In the genomic region with DNA sequence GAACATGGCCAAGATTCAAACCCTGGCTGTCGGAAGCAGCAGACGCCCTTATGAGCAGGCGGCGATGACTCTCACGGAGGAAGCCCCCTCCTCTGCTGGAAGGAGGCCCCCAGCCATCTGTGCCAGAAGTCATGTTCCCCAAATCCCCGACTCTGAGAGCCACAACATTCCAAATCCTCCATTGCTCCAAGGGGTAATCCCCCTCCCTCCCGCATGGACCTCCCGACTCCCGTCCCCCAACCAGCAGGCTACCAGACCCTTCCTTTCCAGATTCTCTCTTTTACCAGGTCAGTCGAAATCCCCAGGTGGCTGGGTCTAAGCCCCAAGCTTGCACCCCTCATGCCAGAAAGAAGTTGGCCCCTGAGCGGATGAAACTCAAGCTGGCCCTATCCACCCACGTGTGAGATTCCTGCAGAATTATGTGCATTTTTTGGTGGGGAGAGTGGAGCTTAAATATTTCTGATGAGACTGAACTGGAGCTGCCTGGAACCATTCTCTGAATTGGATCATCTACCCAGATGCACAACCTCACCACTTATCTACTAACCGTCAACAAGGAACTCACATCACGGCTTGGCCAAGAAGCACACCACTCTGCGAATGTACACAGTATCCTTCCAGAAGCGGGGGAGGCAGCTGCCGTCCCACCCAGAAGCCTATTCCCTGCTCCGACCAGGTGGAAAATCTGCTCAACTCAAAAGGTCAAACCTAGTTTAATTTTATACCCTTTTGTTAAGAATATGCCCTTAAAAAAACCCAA, we compare ENCODE assay signal across 26 cellular contexts.
DNase-seq lines count a peak whose midpoint lies in the region; ATAC-seq and TF ChIP-seq lines count a peak whose summit lies in the region.
"Had no signal": no experiment of that assay in that cellular context is flagged by ENCODE, and none has a peak within 500 bp of the region (broad histone marks: within the 10 kb centered on the region; RNA-seq: fewer than 3 reads in every experiment).

No MANE protein-coding gene starts in this region.

- peak overlapping the region; percentile 94 for H2AK5ac ChIP-seq in neuronal stem cell (ENCODE audit: low read depth, low read length)

- no peak overlapping the region for H2BK5ac ChIP-seq in neuronal stem cell (ENCODE audit: low read length)

- H4K8ac ChIP-seq in neuronal stem cell (ENCODE audit: low read depth, low read length), result no peak overlapping the region

- H3K27me3 Mint-ChIP-seq in chondrocyte (ENCODE audit: low read depth), result no peaks in the 10 kb centered on the region
- no peaks in the 10 kb centered on the region for H3K27me3 Mint-ChIP-seq in CD4-positive, alpha-beta memory T cell
- H3K27me3 Mint-ChIP-seq in activated naive CD4-positive, alpha-beta T cell treated with anti-CD3 and anti-CD28 coated beads, Interleukin-2, amount 10 ng/mL, durations not matched to agents 7 days and 5 days, result peaks cover 3% of the 10 kb centered on the region
- H3K27me3 Mint-ChIP-seq: activated naive CD8-positive, alpha-beta T cell treated with anti-CD3 and anti-CD28 coated beads, Interleukin-2, amount 10 ng/mL, durations not matched to agents 7 days and 5 days had no signal

- H3K79me1 ChIP-seq in neuronal stem cell (ENCODE audit: low read depth, low read length), result no peaks in the 10 kb centered on the region

- H3K9ac ChIP-seq in neuronal stem cell (ENCODE audit: low read depth, low read length, poor library complexity), result no peak overlapping the region

- no peaks in the 10 kb centered on the region for H3K27me3 ChIP-seq in heart right ventricle
- H3K27me3 ChIP-seq in neuronal stem cell (ENCODE audit: control insufficient read depth in 3 of 3, insufficient read depth in 3 of 3, low read depth in 1 of 3, low read length in 3 of 3), result peaks cover 0 to 7% (median 0%) of the 10 kb centered on the region in 3 experiments
- H3K27me3 ChIP-seq in aorta (ENCODE audit: control insufficient read depth in 1 of 2, insufficient read depth in 2 of 2, low read length in 1 of 2), result no peaks in the 10 kb centered on the region
- no peaks in the 10 kb centered on the region for H3K27me3 ChIP-seq in CD4-positive, alpha-beta memory T cell (ENCODE audit: insufficient read depth, low read length)

- H2BK120ac ChIP-seq in neuronal stem cell (ENCODE audit: low read depth, low read length), result no peak overlapping the region

- TF ChIP-seq CTCF in chondrocyte (IDR thresholded peaks at IDR 0.05) (no peak), heart right ventricle (IDR thresholded peaks at IDR 0.05) (no peak)

- no peaks in the 10 kb centered on the region for H3K9me3 Mint-ChIP-seq in chondrocyte (ENCODE audit: low read depth)
- H3K9me3 Mint-ChIP-seq in CD4-positive, alpha-beta memory T cell, result peaks cover 0 to 10% (median 4%) of the 10 kb centered on the region in 8 donors
- no peaks in the 10 kb centered on the region for H3K9me3 Mint-ChIP-seq in activated naive CD4-positive, alpha-beta T cell treated with anti-CD3 and anti-CD28 coated beads, Interleukin-2, amount 10 ng/mL, durations not matched to agents 7 days and 5 days
- H3K9me3 Mint-ChIP-seq: activated naive CD8-positive, alpha-beta T cell treated with anti-CD3 and anti-CD28 coated beads, Interleukin-2, amount 10 ng/mL, durations not matched to agents 7 days and 5 days; HFFc6 had no signal

- H3K4me3 ChIP-seq in heart right ventricle (no peak overlapping the region), neuronal stem cell (ENCODE audit: low read length in 2 of 2) (no peak overlapping the region), aorta (ENCODE audit: low read length in 2 of 2) (no peak overlapping the region)
- no peak overlapping the region for H3K4me3 ChIP-seq in CD4-positive, alpha-beta memory T cell (ENCODE audit: low read length in 2 of 2)
- H3K4me3 ChIP-seq: spleen had no signal

- peak overlapping the region; percentile 21 for H2BK15ac ChIP-seq in neuronal stem cell (ENCODE audit: low read length)

- H3K23ac ChIP-seq in neuronal stem cell (ENCODE audit: low read depth, low read length, poor library complexity), result no peak overlapping the region

- no peak overlapping the region for H3K4ac ChIP-seq in neuronal stem cell (ENCODE audit: low read length)

- H3K14ac ChIP-seq in neuronal stem cell (ENCODE audit: low read length), result no peak overlapping the region

- no peaks in the 10 kb centered on the region for H3K36me3 Mint-ChIP-seq in chondrocyte (ENCODE audit: low read depth)
- H3K36me3 Mint-ChIP-seq in CD4-positive, alpha-beta memory T cell, result no peaks in the 10 kb centered on the region
- no peaks in the 10 kb centered on the region for H3K36me3 Mint-ChIP-seq in activated naive CD4-positive, alpha-beta T cell treated with anti-CD3 and anti-CD28 coated beads, Interleukin-2, amount 10 ng/mL, durations not matched to agents 7 days and 5 days
- H3K36me3 Mint-ChIP-seq: activated naive CD8-positive, alpha-beta T cell treated with anti-CD3 and anti-CD28 coated beads, Interleukin-2, amount 10 ng/mL, durations not matched to agents 7 days and 5 days had no signal

- peaks cover 17% of the 10 kb centered on the region for H3K4me1 Mint-ChIP-seq in chondrocyte (ENCODE audit: low read depth)
- H3K4me1 Mint-ChIP-seq in CD4-positive, alpha-beta memory T cell, result no peaks in the 10 kb centered on the region
- H3K4me1 Mint-ChIP-seq in activated naive CD4-positive, alpha-beta T cell treated with anti-CD3 and anti-CD28 coated beads, Interleukin-2, amount 10 ng/mL, durations not matched to agents 7 days and 5 days, result no peaks in the 10 kb centered on the region
- H3K4me1 Mint-ChIP-seq: activated naive CD8-positive, alpha-beta T cell treated with anti-CD3 and anti-CD28 coated beads, Interleukin-2, amount 10 ng/mL, durations not matched to agents 7 days and 5 days had no signal

- ATAC-seq in heart right ventricle, result peak in 7 of 8 donors; percentile 50 to 87 (median 80)
- no peak for ATAC-seq in aorta (ENCODE audit: low FRiP score)
- no peak for ATAC-seq in GM19397 (IDR thresholded peaks at IDR 0.05; ENCODE audit: unreplicated experiment)
- ATAC-seq: Panc1 had no signal

- H3K27ac ChIP-seq in heart right ventricle (peak overlapping the region in 7 of 10 donors; percentile 20 to 76 (median 58)), neuronal stem cell (replicated peaks; ENCODE audit: low read length) (no peak overlapping the region), aorta (ENCODE audit: low read depth in 1 of 2, low read length in 2 of 2) (peak overlapping the region; percentile 65 to 91)
- no peak overlapping the region for H3K27ac ChIP-seq in CD4-positive, alpha-beta memory T cell (ENCODE audit: low read depth, low read length)
- H3K27ac ChIP-seq: C4-2B, neutrophil, spleen, VCaP had no signal

- H3K9me3 ChIP-seq in heart right ventricle (no peaks in the 10 kb centered on the region), neuronal stem cell (replicated peaks in 1 of 2; ENCODE audit: control insufficient read depth in 2 of 2, insufficient read depth in 1 of 2, low read depth in 1 of 2, low read length in 2 of 2) (no peaks in the 10 kb centered on the region), aorta (ENCODE audit: control insufficient read depth, low read length) (no peaks in the 10 kb centered on the region)
- no peaks in the 10 kb centered on the region for H3K9me3 ChIP-seq in CD4-positive, alpha-beta memory T cell (ENCODE audit: control insufficient read depth in 1 of 2, low read length in 2 of 2)
- H3K9me3 ChIP-seq: neutrophil had no signal

- peaks cover 0 to 25% (median 18%) of the 10 kb centered on the region in 9 donors for H3K4me1 ChIP-seq in heart right ventricle
- H3K4me1 ChIP-seq in neuronal stem cell (ENCODE audit: control insufficient read depth in 2 of 2, insufficient read depth in 1 of 2, low read depth in 1 of 2, low read length in 2 of 2), result peaks cover 0 to 2% of the 10 kb centered on the region in 2 donors
- peaks cover 0 to 3% of the 10 kb centered on the region in 2 donors for H3K4me1 ChIP-seq in aorta (ENCODE audit: control insufficient read depth in 1 of 2, insufficient read depth in 2 of 2, low read length in 2 of 2)
- H3K4me1 ChIP-seq in CD4-positive, alpha-beta memory T cell (ENCODE audit: insufficient read depth, low read length), result no peaks in the 10 kb centered on the region
- H3K4me1 ChIP-seq: spleen had no signal

- H3K27ac Mint-ChIP-seq in chondrocyte (ENCODE audit: unreplicated experiment), result peak overlapping the region; percentile 39
- no peak overlapping the region for H3K27ac Mint-ChIP-seq in CD4-positive, alpha-beta memory T cell
- no peak overlapping the region for H3K27ac Mint-ChIP-seq in activated naive CD4-positive, alpha-beta T cell treated with anti-CD3 and anti-CD28 coated beads, Interleukin-2, amount 10 ng/mL, durations not matched to agents 7 days and 5 days
- H3K27ac Mint-ChIP-seq: activated naive CD8-positive, alpha-beta T cell treated with anti-CD3 and anti-CD28 coated beads, Interleukin-2, amount 10 ng/mL, durations not matched to agents 7 days and 5 days; HFFc6 had no signal

- H4K91ac ChIP-seq in neuronal stem cell (ENCODE audit: low read depth, low read length, poor library complexity), result no peak overlapping the region

- CTCF ChIA-PET in CD4-positive, alpha-beta memory T cell (lab: Charles Lee; ENCODE audit: partially characterized antibody), result no interaction called here
- CTCF ChIA-PET in activated naive CD4-positive, alpha-beta T cell treated with anti-CD3 and anti-CD28 coated beads, Interleukin-2, amount 10 ng/mL, durations not matched to agents 7 days and 5 days (lab: Charles Lee), result no interaction called here

- peak overlapping the region; percentile 63 for H3K18ac ChIP-seq in neuronal stem cell (ENCODE audit: low read length)

- no peak overlapping the region for H2AFZ ChIP-seq in neuronal stem cell (ENCODE audit: low read length)

- no peak for DNase-seq in chondrocyte (ENCODE audit: low spot score)
- peak in 1 of 2 donors; percentile 53 for DNase-seq in heart right ventricle
- no peak for DNase-seq in neuronal stem cell (ENCODE audit: low spot score)
- DNase-seq in aorta, result peak in 1 of 2 donors; percentile 55
- no peak for DNase-seq in CD4-positive, alpha-beta memory T cell
- no peak for DNase-seq in activated naive CD4-positive, alpha-beta T cell treated with anti-CD3 and anti-CD28 coated beads, Interleukin-2, amount 10 ng/mL, durations not matched to agents 7 days and 5 days
- DNase-seq: activated CD4-positive, alpha-beta T cell treated with anti-CD3 and anti-CD28 coated beads for 4 hours; activated effector memory CD4-positive, alpha-beta T cell treated with Interleukin-2 at 50 U/mL for 16 hours; activated naive CD8-positive, alpha-beta T cell treated with anti-CD3 and anti-CD28 coated beads, Interleukin-2, amount 10 ng/mL, durations not matched to agents 7 days and 5 days; activated T-cell treated with anti-CD3 and anti-CD28 coated beads for 4 hours; cerebellar nuclear complex; effector CD4-positive, alpha-beta T cell; erythroblast; foreskin fibroblast; HFFc6; kidney glomerular epithelial cell; NCI-H1694 treated with DMSO at 0.1 percent for 48 hours; NCI-H526; SIG-M5; spleen; trophoblast cell had no signal

- WGBS in heart right ventricle, 2 donors, result 61 to 66% methylated on average over 18 of the region's 18 CpGs
- WGBS in neuronal stem cell (ENCODE audit: extremely low coverage in 2 of 2, insufficient read length in 2 of 2, insufficient replicate concordance in 1 of 2), 2 donors, result no CpG with 5 or more reads among the region's 18 CpGs
- 12 to 25% methylated on average over 18 of the region's 18 CpGs for WGBS in aorta, 2 donors

- intact Hi-C loops in heart right ventricle (cut with DNase I) (loop anchor here in 1 of 10 donors (2.0 kb wide), 1 partner anchor 49 kb away; no protein-coding TSS in a partner anchor), aorta (cut with DNase I) (loop anchor here in 1 of 2 donors (5.0 kb wide), 1 partner anchor 56 kb away; no protein-coding TSS in a partner anchor)
- intact Hi-C loops in CD4-positive, alpha-beta memory T cell (cut with micrococcal nuclease), result no loop called here

- H2BK12ac ChIP-seq in neuronal stem cell (ENCODE audit: low read length), result no peak overlapping the region

- H3K4me2 ChIP-seq in neuronal stem cell (ENCODE audit: insufficient read depth, low read length, poor library complexity, severe bottlenecking), result no peak overlapping the region

- H3K36me3 ChIP-seq in heart right ventricle (no peaks in the 10 kb centered on the region), neuronal stem cell (replicated peaks in 1 of 2; ENCODE audit: control insufficient read depth in 2 of 2, insufficient read depth in 2 of 2, low read length in 2 of 2) (no peaks in the 10 kb centered on the region), aorta (ENCODE audit: control insufficient read depth in 1 of 2, insufficient read depth in 2 of 2, low read length in 1 of 2) (no peaks in the 10 kb centered on the region)
- no peaks in the 10 kb centered on the region for H3K36me3 ChIP-seq in CD4-positive, alpha-beta memory T cell (ENCODE audit: insufficient read depth, low read length)
- H3K36me3 ChIP-seq: neutrophil, spleen had no signal

- POLR2A ChIA-PET in CD4-positive, alpha-beta memory T cell (lab: Charles Lee; ENCODE audit: partially characterized antibody), result no interaction called here

- H3K4me3 Mint-ChIP-seq in chondrocyte (ENCODE audit: unreplicated experiment), result no peak overlapping the region
- H3K4me3 Mint-ChIP-seq in CD4-positive, alpha-beta memory T cell, result no peak overlapping the region
- H3K4me3 Mint-ChIP-seq in activated naive CD4-positive, alpha-beta T cell treated with anti-CD3 and anti-CD28 coated beads, Interleukin-2, amount 10 ng/mL, durations not matched to agents 7 days and 5 days, result no peak overlapping the region
- H3K4me3 Mint-ChIP-seq: activated naive CD8-positive, alpha-beta T cell treated with anti-CD3 and anti-CD28 coated beads, Interleukin-2, amount 10 ng/mL, durations not matched to agents 7 days and 5 days; HFFc6 had no signal

Comparison
In these comparisons a context has a peak if more than half of its experiments do, and no peak if none do; other contexts are left out.
1. ATAC-seq: peak in heart right ventricle (7 of 8); none in aorta (single experiment) and GM19397 (single experiment).
2. H3K27ac ChIP-seq: peak in heart right ventricle (7 of 10) and aorta (2 of 2); none in neuronal stem cell (single experiment) and CD4-positive, alpha-beta memory T cell (single experiment).